In genomic region chr11:92897487-92897886, GRCh38 we compare ENCODE assay signal across 1 cellular context.
TF ChIP-seq lines count a peak whose summit lies in the region.

No MANE protein-coding gene starts in this region.

TF ChIP-seq in GM23338, 12 proteins besides CTCF, POLR2A, EP300 and RAD21 (continued from another document):
- no peak for TF ChIP-seq ZNF462 (CRISPR knock-in tag; IDR thresholded peaks at IDR 0.05)
